ENCODE assay signal across 1 cellular context in the genomic region with DNA sequence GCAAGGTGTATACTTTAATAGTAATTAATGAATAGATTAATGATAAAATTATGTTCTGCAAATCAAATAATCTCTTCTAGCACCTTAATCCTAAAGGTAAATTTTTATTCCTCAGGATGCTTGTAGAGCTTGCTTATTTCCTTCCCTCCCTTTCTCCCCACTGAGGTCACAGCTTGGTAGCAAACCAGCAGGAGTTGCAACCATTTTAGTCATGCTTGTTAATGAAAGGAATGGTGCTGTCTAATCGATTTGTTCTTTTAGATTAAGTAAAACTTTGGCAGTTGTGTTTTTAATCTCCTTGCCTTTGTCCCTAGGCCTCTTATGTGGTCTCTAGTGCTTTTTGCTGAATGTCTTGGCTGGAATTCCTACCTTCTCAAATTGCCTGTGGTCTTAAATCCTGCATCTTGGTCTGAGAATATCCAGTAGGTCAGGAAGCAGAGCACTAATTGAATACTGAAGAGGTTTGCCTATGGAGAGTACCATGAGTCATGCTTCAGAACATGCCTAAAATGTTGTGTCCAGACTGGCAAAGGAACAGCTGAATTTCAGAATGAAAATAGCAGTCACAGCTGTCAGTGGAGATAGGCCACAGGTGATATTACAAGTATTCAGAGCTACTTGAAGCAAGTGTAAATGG.
A peak's percentile ranks its signal among the peaks of the same experiment; 100 is the strongest.
TF ChIP-seq lines count a peak whose summit lies in the region.

No MANE protein-coding gene starts in this region.

TF ChIP-seq in HEK293, 187 proteins besides CTCF, POLR2A, EP300 and RAD21 (continued from another document):
- TF ChIP-seq, protein P1, sequence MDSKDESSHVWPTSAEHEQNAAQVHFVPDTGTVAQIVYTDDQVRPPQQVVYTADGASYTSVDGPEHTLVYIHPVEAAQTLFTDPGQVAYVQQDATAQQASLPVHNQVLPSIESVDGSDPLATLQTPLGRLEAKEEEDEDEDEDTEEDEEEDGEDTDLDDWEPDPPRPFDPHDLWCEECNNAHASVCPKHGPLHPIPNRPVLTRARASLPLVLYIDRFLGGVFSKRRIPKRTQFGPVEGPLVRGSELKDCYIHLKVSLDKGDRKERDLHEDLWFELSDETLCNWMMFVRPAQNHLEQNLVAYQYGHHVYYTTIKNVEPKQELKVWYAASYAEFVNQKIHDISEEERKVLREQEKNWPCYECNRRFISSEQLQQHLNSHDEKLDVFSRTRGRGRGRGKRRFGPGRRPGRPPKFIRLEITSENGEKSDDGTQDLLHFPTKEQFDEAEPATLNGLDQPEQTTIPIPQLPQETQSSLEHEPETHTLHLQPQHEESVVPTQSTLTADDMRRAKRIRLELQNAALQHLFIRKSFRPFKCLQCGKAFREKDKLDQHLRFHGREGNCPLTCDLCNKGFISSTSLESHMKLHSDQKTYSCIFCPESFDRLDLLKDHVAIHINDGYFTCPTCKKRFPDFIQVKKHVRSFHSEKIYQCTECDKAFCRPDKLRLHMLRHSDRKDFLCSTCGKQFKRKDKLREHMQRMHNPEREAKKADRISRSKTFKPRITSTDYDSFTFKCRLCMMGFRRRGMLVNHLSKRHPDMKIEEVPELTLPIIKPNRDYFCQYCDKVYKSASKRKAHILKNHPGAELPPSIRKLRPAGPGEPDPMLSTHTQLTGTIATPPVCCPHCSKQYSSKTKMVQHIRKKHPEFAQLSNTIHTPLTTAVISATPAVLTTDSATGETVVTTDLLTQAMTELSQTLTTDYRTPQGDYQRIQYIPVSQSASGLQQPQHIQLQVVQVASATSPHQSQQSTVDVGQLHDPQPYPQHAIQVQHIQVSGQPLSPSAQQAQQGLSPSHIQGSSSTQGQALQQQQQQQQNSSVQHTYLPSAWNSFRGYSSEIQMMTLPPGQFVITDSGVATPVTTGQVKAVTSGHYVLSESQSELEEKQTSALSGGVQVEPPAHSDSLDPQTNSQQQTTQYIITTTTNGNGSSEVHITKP (tag by site-specific recombination; IDR thresholded peaks at IDR 0.05) = peak; percentile 9; the same call in 1 of the 2 replicates
- TF ChIP-seq, protein P2, sequence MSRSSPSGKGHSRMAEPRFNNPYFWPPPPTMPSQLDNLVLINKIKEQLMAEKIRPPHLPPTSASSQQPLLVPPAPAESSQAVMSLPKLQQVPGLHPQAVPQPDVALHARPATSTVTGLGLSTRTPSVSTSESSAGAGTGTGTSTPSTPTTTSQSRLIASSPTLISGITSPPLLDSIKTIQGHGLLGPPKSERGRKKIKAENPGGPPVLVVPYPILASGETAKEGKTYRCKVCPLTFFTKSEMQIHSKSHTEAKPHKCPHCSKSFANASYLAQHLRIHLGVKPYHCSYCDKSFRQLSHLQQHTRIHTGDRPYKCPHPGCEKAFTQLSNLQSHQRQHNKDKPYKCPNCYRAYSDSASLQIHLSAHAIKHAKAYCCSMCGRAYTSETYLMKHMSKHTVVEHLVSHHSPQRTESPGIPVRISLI (tag by site-specific recombination; IDR thresholded peaks at IDR 0.05) = no peak
- TF ChIP-seq ZNF221 (tag by site-specific recombination; IDR thresholded peaks at IDR 0.05; ENCODE audit: borderline replicate concordance) (no peak), ZNF600 (tag by site-specific recombination; IDR thresholded peaks at IDR 0.05) (peak; percentile 52; the same call in 1 of the 2 replicates), ZNF548 (tag by site-specific recombination; IDR thresholded peaks at IDR 0.05) (no peak), ZIC2 (tag by site-specific recombination; IDR thresholded peaks at IDR 0.05) (peak; percentile 47), ZNF768 (tag by site-specific recombination; IDR thresholded peaks at IDR 0.05) (no peak), HOXC10 (CRISPR knock-in tag; IDR thresholded peaks at IDR 0.05) (no peak), ZNF621 (tag by site-specific recombination; IDR thresholded peaks at IDR 0.05) (no peak), ZNF184 (tag by site-specific recombination; IDR thresholded peaks at IDR 0.05) (no peak), ZNF366 (tag by site-specific recombination; conservative IDR thresholded peaks at IDR 0.05) (peak; percentile 19; the same call in 1 of the 2 replicates), FEZF1 (tag by site-specific recombination; IDR thresholded peaks at IDR 0.05) (peak; percentile 82), ZNF560 (tag by site-specific recombination; IDR thresholded peaks at IDR 0.05; ENCODE audit: borderline replicate concordance) (no peak), ZBTB17 (tag by site-specific recombination; IDR thresholded peaks at IDR 0.05) (peak; percentile 44; the same call in 1 of the 2 replicates), ZEB2 (tag by site-specific recombination; IDR thresholded peaks at IDR 0.05) (no peak)
- TF ChIP-seq, protein P3, sequence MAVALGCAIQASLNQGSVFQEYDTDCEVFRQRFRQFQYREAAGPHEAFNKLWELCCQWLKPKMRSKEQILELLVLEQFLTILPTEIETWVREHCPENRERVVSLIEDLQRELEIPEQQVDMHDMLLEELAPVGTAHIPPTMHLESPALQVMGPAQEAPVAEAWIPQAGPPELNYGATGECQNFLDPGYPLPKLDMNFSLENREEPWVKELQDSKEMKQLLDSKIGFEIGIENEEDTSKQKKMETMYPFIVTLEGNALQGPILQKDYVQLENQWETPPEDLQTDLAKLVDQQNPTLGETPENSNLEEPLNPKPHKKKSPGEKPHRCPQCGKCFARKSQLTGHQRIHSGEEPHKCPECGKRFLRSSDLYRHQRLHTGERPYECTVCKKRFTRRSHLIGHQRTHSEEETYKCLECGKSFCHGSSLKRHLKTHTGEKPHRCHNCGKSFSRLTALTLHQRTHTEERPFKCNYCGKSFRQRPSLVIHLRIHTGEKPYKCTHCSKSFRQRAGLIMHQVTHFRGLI (tag by site-specific recombination; IDR thresholded peaks at IDR 0.05) = no peak
- TF ChIP-seq, protein P4, sequence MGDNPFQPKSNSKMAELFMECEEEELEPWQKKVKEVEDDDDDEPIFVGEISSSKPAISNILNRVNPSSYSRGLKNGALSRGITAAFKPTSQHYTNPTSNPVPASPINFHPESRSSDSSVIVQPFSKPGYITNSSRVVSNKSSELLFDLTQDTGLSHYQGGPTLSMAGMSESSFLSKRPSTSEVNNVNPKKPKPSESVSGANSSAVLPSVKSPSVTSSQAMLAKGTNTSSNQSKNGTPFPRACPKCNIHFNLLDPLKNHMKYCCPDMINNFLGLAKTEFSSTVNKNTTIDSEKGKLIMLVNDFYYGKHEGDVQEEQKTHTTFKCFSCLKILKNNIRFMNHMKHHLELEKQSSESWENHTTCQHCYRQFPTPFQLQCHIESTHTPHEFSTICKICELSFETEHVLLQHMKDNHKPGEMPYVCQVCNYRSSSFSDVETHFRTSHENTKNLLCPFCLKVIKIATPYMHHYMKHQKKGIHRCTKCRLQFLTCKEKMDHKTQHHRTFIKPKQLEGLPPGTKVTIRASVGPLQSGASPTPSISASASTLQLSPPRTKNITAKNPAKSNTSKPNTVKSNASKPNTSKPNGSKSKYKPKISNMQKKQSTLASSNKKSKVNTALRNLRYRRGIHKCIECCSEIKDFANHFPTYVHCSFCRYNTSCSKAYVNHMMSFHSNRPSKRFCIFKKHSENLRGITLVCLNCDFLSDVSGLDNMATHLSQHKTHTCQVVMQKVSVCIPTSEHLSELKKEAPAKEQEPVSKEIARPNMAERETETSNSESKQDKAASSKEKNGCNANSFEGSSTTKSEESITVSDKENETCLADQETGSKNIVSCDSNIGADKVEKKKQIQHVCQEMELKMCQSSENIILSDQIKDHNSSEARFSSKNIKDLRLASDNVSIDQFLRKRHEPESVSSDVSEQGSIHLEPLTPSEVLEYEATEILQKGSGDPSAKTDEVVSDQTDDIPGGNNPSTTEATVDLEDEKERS (tag by site-specific recombination; IDR thresholded peaks at IDR 0.05) = no peak
